In the genomic region with DNA sequence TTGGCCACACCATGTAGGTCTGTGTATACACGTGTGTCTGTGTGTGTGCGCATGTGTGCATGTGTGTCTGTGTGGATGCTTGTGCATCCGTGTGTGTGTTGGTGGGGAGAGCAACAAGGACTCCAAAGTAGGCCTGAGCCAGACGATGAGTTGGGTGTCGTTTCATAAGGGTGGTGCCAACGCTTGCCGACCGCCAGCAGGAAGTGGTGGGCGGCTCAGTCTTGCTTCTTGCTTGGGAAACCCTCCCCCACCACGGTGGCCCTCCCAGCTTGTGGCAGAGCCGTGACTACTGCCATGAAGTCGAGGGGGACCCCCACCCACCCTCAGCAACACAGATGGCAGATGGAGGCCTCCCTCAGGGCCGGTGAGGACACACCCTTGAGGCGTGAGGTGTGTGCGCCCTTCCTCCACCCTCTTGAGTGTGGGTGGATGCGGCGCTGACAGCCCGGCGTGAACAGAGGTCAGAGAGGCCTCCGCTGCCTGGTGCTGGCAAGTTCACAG, we compare ENCODE assay signal across 1 cellular context.
TF ChIP-seq lines count a peak whose summit lies in the region.

No MANE protein-coding gene starts in this region.

TF ChIP-seq in GM12878, 131 proteins besides CTCF, POLR2A, EP300 and RAD21 (continued from another document):
- TF ChIP-seq, protein P1, sequence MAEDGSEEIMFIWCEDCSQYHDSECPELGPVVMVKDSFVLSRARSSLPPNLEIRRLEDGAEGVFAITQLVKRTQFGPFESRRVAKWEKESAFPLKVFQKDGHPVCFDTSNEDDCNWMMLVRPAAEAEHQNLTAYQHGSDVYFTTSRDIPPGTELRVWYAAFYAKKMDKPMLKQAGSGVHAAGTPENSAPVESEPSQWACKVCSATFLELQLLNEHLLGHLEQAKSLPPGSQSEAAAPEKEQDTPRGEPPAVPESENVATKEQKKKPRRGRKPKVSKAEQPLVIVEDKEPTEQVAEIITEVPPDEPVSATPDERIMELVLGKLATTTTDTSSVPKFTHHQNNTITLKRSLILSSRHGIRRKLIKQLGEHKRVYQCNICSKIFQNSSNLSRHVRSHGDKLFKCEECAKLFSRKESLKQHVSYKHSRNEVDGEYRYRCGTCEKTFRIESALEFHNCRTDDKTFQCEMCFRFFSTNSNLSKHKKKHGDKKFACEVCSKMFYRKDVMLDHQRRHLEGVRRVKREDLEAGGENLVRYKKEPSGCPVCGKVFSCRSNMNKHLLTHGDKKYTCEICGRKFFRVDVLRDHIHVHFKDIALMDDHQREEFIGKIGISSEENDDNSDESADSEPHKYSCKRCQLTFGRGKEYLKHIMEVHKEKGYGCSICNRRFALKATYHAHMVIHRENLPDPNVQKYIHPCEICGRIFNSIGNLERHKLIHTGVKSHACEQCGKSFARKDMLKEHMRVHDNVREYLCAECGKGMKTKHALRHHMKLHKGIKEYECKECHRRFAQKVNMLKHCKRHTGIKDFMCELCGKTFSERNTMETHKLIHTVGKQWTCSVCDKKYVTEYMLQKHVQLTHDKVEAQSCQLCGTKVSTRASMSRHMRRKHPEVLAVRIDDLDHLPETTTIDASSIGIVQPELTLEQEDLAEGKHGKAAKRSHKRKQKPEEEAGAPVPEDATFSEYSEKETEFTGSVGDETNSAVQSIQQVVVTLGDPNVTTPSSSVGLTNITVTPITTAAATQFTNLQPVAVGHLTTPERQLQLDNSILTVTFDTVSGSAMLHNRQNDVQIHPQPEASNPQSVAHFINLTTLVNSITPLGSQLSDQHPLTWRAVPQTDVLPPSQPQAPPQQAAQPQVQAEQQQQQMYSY (CRISPR knock-in tag; IDR thresholded peaks at IDR 0.05): no peak
- TF ChIP-seq SUZ12 (IDR thresholded peaks at IDR 0.05; ENCODE audit: unreplicated experiment): no peak
- TF ChIP-seq ESRRA (IDR thresholded peaks at IDR 0.05; ENCODE audit: low read length): no peak
- no peak for TF ChIP-seq SIX5 (IDR thresholded peaks at IDR 0.05; ENCODE audit: low read depth, low read length, severe bottlenecking)
- no peak for TF ChIP-seq TCF3 (IDR thresholded peaks at IDR 0.05; ENCODE audit: borderline replicate concordance, insufficient read depth, low read depth, low read length)
- TF ChIP-seq NFXL1 (IDR thresholded peaks at IDR 0.05; ENCODE audit: borderline replicate concordance): no peak
- TF ChIP-seq TAF1 (IDR thresholded peaks at IDR 0.05; ENCODE audit: borderline replicate concordance, low read depth, low read length): no peak
- TF ChIP-seq CEBPB (IDR thresholded peaks at IDR 0.05; ENCODE audit: borderline replicate concordance in 1 of 2, low read depth in 2 of 2, low read length in 2 of 2): no peak
- TF ChIP-seq, protein P2, sequence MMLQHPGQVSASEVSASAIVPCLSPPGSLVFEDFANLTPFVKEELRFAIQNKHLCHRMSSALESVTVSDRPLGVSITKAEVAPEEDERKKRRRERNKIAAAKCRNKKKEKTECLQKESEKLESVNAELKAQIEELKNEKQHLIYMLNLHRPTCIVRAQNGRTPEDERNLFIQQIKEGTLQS (IDR thresholded peaks at IDR 0.05; ENCODE audit: borderline replicate concordance, extremely low read depth, low read depth, low read length): no peak
